In the genomic region with DNA sequence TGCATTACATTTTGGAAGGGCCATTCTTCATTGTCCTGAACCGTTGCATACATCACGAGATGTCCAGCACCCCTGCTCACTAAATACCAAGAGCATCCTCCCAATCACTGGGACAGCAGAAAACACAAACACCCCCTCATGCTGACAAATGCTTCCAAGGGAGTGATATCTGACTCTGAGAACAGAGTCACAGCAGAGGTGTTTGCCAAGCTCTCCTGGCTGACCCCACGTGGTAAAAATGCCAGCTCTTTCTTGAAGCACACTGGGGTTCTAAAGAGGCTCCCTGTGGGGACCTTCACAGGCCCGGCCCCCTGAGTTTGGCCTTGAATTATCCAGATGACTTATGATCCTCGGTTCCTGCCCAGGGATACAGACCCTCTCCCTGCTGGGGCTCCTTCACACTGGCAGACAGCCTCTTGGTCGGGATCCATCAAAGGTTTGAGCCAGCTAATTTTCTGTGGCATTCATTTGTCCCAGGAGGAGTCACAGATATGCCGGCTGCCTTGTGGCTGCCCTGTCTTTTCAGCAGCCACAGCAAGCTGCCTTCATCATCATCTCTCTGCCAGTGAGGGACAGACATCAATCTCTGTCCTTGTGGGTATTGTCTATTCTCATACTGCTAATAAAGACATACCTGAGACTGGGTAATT, we compare ENCODE assay signal across 36 cellular contexts.
"Had no signal": no experiment of that assay in that cellular context is flagged by ENCODE, and none has a peak within 500 bp of the region (broad histone marks: within the 10 kb centered on the region; RNA-seq: fewer than 3 reads in every experiment).

No MANE protein-coding gene starts in this region.

- DNase-seq: activated B cell treated with CpG ODN at 0.5 μM for 24 hours; activated CD4-positive, alpha-beta memory T cell treated with anti-CD3 and anti-CD28 coated beads for 36 hours; activated CD4-positive, alpha-beta T cell treated with anti-CD3 and anti-CD28 coated beads for 4 hours; activated CD4-positive, alpha-beta T cell treated with anti-CD3 and anti-CD28 coated beads, Interleukin-2, amount 50 U/mL, for 1 hour; activated CD4-positive, CD25-positive, alpha-beta regulatory T cell treated with anti-CD3 and anti-CD28 coated beads, Interleukin-2, amount 50 U/mL, for 72 hours; activated gamma-delta T cell; activated naive CD4-positive, alpha-beta T cell treated with Interleukin-2 at 50 U/mL for 16 hours; activated naive CD8-positive, alpha-beta T cell treated with anti-CD3 and anti-CD28 coated beads, Interleukin-2, amount 10 ng/mL, durations not matched to agents 7 days and 5 days; activated T-cell treated with anti-CD3 and anti-CD28 coated beads, Interleukin-2, amount 50 U/mL, for 1 hour; activated T-cell treated with anti-CD3 and anti-CD28 coated beads, Interleukin-2, amount 50 U/mL, for 72 hours; amygdala; MM.1S; NCI-H1092 treated with DMSO at 0.1 percent for 48 hours; NCI-H1417; NCI-H146; NCI-H187; NCI-H2029 treated with DMSO at 0.1 percent for 48 hours; NCI-H2107; NCI-H2171; NCI-H524; NCI-H69; NCI-H82; NK-92 treated with Interleukin-12 subunit alpha and Interleukin-12 subunit beta, amount 100 ng/mL, for 24 hours; PC-3; Peyer's patch; RPMI8226; SW 1271; T-helper 1 cell; T-helper 2 cell; T-helper 9 cell had no signal

- H3K36me3 Mint-ChIP-seq: activated CD4-positive, alpha-beta memory T cell treated with anti-CD3 and anti-CD28 coated beads for 36 hours; activated naive CD8-positive, alpha-beta T cell treated with anti-CD3 and anti-CD28 coated beads, Interleukin-2, amount 10 ng/mL, durations not matched to agents 7 days and 5 days had no signal

- H3K36me3 ChIP-seq: ascending aorta, cardiac muscle cell, Peyer's patch had no signal

- H3K4me3 ChIP-seq: ascending aorta, cardiac muscle cell, Peyer's patch had no signal

- H3K4me3 Mint-ChIP-seq: activated B cell treated with CpG ODN at 0.5 μM for 24 hours; activated CD4-positive, alpha-beta memory T cell treated with anti-CD3 and anti-CD28 coated beads for 36 hours; activated naive CD4-positive, alpha-beta T cell treated with anti-CD3 and anti-CD28 coated beads, Interleukin-2, amount 50 U/mL, for 24 hours; activated naive CD8-positive, alpha-beta T cell treated with anti-CD3 and anti-CD28 coated beads, Interleukin-2, amount 10 ng/mL, durations not matched to agents 7 days and 5 days; activated T-cell treated with anti-CD3 and anti-CD28 coated beads, Interleukin-2, amount 50 U/mL, for 72 hours; activated T-helper 17 cell treated with anti-CD3 and anti-CD28 coated beads, Interleukin-2, amount 50 U/mL, for 72 hours had no signal

- ATAC-seq: activated T-cell treated with anti-CD3 and anti-CD28 coated beads, Interleukin-2, amount 50 U/mL, for 72 hours; activated T-helper 17 cell treated with anti-CD3 and anti-CD28 coated beads, Interleukin-2, amount 50 U/mL, for 72 hours; PC-3 had no signal

- H3K9me3 Mint-ChIP-seq: activated naive CD4-positive, alpha-beta T cell treated with anti-CD3 and anti-CD28 coated beads, Interleukin-2, amount 50 U/mL, for 24 hours; activated T-cell treated with anti-CD3 and anti-CD28 coated beads, Interleukin-2, amount 50 U/mL, for 72 hours had no signal

- H3K27me3 ChIP-seq: ascending aorta, cardiac muscle cell, Peyer's patch had no signal

- H3K27ac ChIP-seq: ascending aorta, cardiac muscle cell, KMS-11, Peyer's patch, VCaP had no signal

- H3K27ac Mint-ChIP-seq: activated B cell treated with CpG ODN at 0.5 μM for 24 hours; activated CD4-positive, alpha-beta memory T cell treated with anti-CD3 and anti-CD28 coated beads for 36 hours; activated naive CD4-positive, alpha-beta T cell treated with anti-CD3 and anti-CD28 coated beads, Interleukin-2, amount 50 U/mL, for 24 hours; activated naive CD8-positive, alpha-beta T cell treated with anti-CD3 and anti-CD28 coated beads, Interleukin-2, amount 10 ng/mL, durations not matched to agents 7 days and 5 days; activated T-cell treated with anti-CD3 and anti-CD28 coated beads, Interleukin-2, amount 50 U/mL, for 72 hours; activated T-helper 17 cell treated with anti-CD3 and anti-CD28 coated beads, Interleukin-2, amount 50 U/mL, for 72 hours had no signal

- H3K4me1 ChIP-seq: ascending aorta, Peyer's patch had no signal

- H3K4me1 Mint-ChIP-seq: activated B cell treated with CpG ODN at 0.5 μM for 24 hours; activated naive CD4-positive, alpha-beta T cell treated with anti-CD3 and anti-CD28 coated beads, Interleukin-2, amount 50 U/mL, for 24 hours; activated naive CD8-positive, alpha-beta T cell treated with anti-CD3 and anti-CD28 coated beads, Interleukin-2, amount 10 ng/mL, durations not matched to agents 7 days and 5 days; activated T-helper 17 cell treated with anti-CD3 and anti-CD28 coated beads, Interleukin-2, amount 50 U/mL, for 72 hours had no signal

- H3K9me3 ChIP-seq: ascending aorta had no signal
